ENCODE assay signal across 9 cellular contexts in the genomic region with DNA sequence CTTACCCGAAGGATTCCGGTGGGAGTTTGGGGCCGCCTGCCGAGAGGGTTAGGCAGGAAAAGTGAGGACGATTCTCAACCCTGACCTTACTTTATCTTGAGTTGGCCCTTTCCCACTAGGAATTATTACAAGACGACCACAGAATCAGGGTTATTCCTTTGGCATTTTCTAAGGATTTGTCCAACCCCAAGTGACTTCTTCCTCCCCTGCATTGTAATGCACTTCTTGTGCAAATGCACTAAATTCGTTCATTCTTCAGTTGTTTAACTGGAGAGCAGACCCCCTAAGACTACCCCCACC. TPM values are rescaled to one million over a fixed set of nuclear protein-coding genes. Genes with fewer than 3 reads are reported as not detected.
DNase-seq lines count a peak whose midpoint lies in the region; ATAC-seq and TF ChIP-seq lines count a peak whose summit lies in the region.
"Had no signal": no experiment of that assay in that cellular context is flagged by ENCODE, and none has a peak within 500 bp of the region (broad histone marks: within the 10 kb centered on the region; RNA-seq: fewer than 3 reads in every experiment).

No MANE protein-coding gene starts in this region.

- no peak for TF ChIP-seq CTCF in adrenal gland (IDR thresholded peaks at IDR 0.05)
- TF ChIP-seq CTCF in left lung (IDR thresholded peaks at IDR 0.05) = no peak

- no peak for ATAC-seq in activated CD8-positive, alpha-beta memory T cell treated with anti-CD3 and anti-CD28 coated beads, Interleukin-2, amount 10 ng/mL, durations not matched to agents 7 days and 5 days
- no peak for ATAC-seq in left lung
- no peak for ATAC-seq in GM18907 (IDR thresholded peaks at IDR 0.05; ENCODE audit: unreplicated experiment)

- H3K36me3 Mint-ChIP-seq in activated CD8-positive, alpha-beta memory T cell treated with anti-CD3 and anti-CD28 coated beads, Interleukin-2, amount 10 ng/mL, durations not matched to agents 7 days and 5 days = peaks cover 22% of the 10 kb centered on the region

- no peaks in the 10 kb centered on the region for H3K9me3 Mint-ChIP-seq in activated CD8-positive, alpha-beta memory T cell treated with anti-CD3 and anti-CD28 coated beads, Interleukin-2, amount 10 ng/mL, durations not matched to agents 7 days and 5 days (ENCODE audit: low read depth)

- H3K27ac Mint-ChIP-seq in activated CD8-positive, alpha-beta memory T cell treated with anti-CD3 and anti-CD28 coated beads, Interleukin-2, amount 10 ng/mL, durations not matched to agents 7 days and 5 days = peak overlapping the region; percentile 98

- peaks cover 48% of the 10 kb centered on the region for H3K4me1 Mint-ChIP-seq in activated CD8-positive, alpha-beta memory T cell treated with anti-CD3 and anti-CD28 coated beads, Interleukin-2, amount 10 ng/mL, durations not matched to agents 7 days and 5 days

- CTCF ChIA-PET in activated CD8-positive, alpha-beta memory T cell treated with anti-CD3 and anti-CD28 coated beads, Interleukin-2, amount 10 ng/mL, durations not matched to agents 7 days and 5 days (lab: Charles Lee) = interaction anchor here (0.9 to 2.1 kb wide), 7 partner anchors 12 to 240 kb away, joined by 3 to 8 read pairs (median 4); a partner anchor contains a TSS

- H3K4me3 Mint-ChIP-seq in activated CD8-positive, alpha-beta memory T cell treated with anti-CD3 and anti-CD28 coated beads, Interleukin-2, amount 10 ng/mL, durations not matched to agents 7 days and 5 days = peak overlapping the region; percentile 82

- H3K4me1 ChIP-seq in adrenal gland (replicated peaks in 1 of 2) = peaks cover 7 to 24% of the 10 kb centered on the region in 2 donors
- peaks cover 6 to 42% of the 10 kb centered on the region in 2 donors for H3K4me1 ChIP-seq in left lung
- peaks cover 12% of the 10 kb centered on the region for H3K4me1 ChIP-seq in thymus (ENCODE audit: control insufficient read depth, insufficient read depth, low read length)

- TF ChIP-seq POLR2A in adrenal gland (IDR thresholded peaks at IDR 0.05) = no peak

- H3K27ac ChIP-seq in adrenal gland (peak overlapping the region in 4 of 5 donors; percentile 84 to 94 (median 88)), left lung (peak overlapping the region; percentile 87 to 89), thymus (ENCODE audit: low read depth) (peak overlapping the region; percentile 88)

- H3K9me3 ChIP-seq in adrenal gland (replicated peaks in 1 of 3) (no peaks in the 10 kb centered on the region), left lung (no peaks in the 10 kb centered on the region), thymus (ENCODE audit: control insufficient read depth) (no peaks in the 10 kb centered on the region)

- H3K27me3 ChIP-seq in adrenal gland (no peaks in the 10 kb centered on the region), left lung (no peaks in the 10 kb centered on the region), thymus (ENCODE audit: control insufficient read depth, insufficient read depth) (no peaks in the 10 kb centered on the region)

- no peak for DNase-seq in activated CD8-positive, alpha-beta memory T cell treated with anti-CD3 and anti-CD28 coated beads, Interleukin-2, amount 10 ng/mL, durations not matched to agents 7 days and 5 days
- no peak for DNase-seq in activated CD8-positive, alpha-beta memory T cell treated with anti-CD3 and anti-CD28 coated beads for 24 hours
- DNase-seq in adrenal gland (no peak), left lung (no peak), ecto neural progenitor cell (ENCODE audit: low spot score) (no peak), UCSD-AML1 (lab: John Stamatoyannopoulos, UW; ENCODE audit: unreplicated experiment) (no peak)
- DNase-seq: DMS153 had no signal

- no peaks in the 10 kb centered on the region for H3K27me3 Mint-ChIP-seq in activated CD8-positive, alpha-beta memory T cell treated with anti-CD3 and anti-CD28 coated beads, Interleukin-2, amount 10 ng/mL, durations not matched to agents 7 days and 5 days

- 2 to 5% (median 2%) methylated on average over 7 of the region's 7 CpGs for WGBS in adrenal gland, 4 donors
- 1% methylated on average over 7 of the region's 7 CpGs for WGBS in thymus

- H3K36me3 ChIP-seq in adrenal gland (replicated peaks in 1 of 2) (no peaks in the 10 kb centered on the region), left lung (no peaks in the 10 kb centered on the region), thymus (ENCODE audit: control insufficient read depth, insufficient read depth) (no peaks in the 10 kb centered on the region)

- intact Hi-C loops in adrenal gland (cut with DNase I) (no loop called here), left lung (cut with DNase I) (no loop called here)

- H3K4me3 ChIP-seq in adrenal gland (peak overlapping the region; percentile 52 to 87 (median 82)), left lung (peak overlapping the region; percentile 70 to 99), thymus (ENCODE audit: low read length) (peak overlapping the region; percentile 89)

RNA-seq across cellular contexts. Expression of a gene that starts 0.4 kb away (rescaled TPM):
- total RNA-seq in activated CD8-positive, alpha-beta memory T cell treated with anti-CD3 and anti-CD28 coated beads, Interleukin-2, amount 10 ng/mL, durations not matched to agents 7 days and 5 days = 1 to 10 TPM; 2.7 to 5.7 TPM
- total RNA-seq in adrenal gland (10 to 100 TPM in 1 of 8 donors, 1 to 10 TPM in 6, not detected in 1; 1.5 to 23.2 (median 5.6) TPM), left lung (1 to 10 TPM; 2.1 to 5.3 TPM)
- polyA plus RNA-seq in adrenal gland (10 to 100 TPM in 1 of 3 donors, 1 to 10 TPM in 2; 1.7 to 26.7 (median 5.2) TPM), thymus (4.0 TPM)

RNA-seq across cellular contexts. Expression of a gene that starts 0.8 kb away (rescaled TPM):
- 10 to 100 TPM; 17.3 to 17.9 TPM for total RNA-seq in activated CD8-positive, alpha-beta memory T cell treated with anti-CD3 and anti-CD28 coated beads, Interleukin-2, amount 10 ng/mL, durations not matched to agents 7 days and 5 days
- 10 to 100 TPM; 11.2 to 21.9 (median 17.3) TPM for total RNA-seq in adrenal gland
- 10 to 100 TPM in 2 of 3 donors, 1 to 10 TPM in 1; 9.1 to 20.5 (median 12.4) TPM for polyA plus RNA-seq in adrenal gland
- total RNA-seq in left lung = 10 to 100 TPM; 10.7 to 12.4 TPM
- 8.8 TPM for polyA plus RNA-seq in thymus
